In genomic region chrX:15310117-15310516, GRCh38 we compare ENCODE assay signal across 12 cellular contexts. TPM values are rescaled to one million over a fixed set of nuclear protein-coding genes. Genes with fewer than 3 reads are reported as not detected.
A peak's percentile ranks its signal among the peaks of the same experiment; 100 is the strongest.
DNase-seq lines count a peak whose midpoint lies in the region; ATAC-seq and TF ChIP-seq lines count a peak whose summit lies in the region.
"Had no signal": no experiment of that assay in that cellular context is flagged by ENCODE, and none has a peak within 500 bp of the region (broad histone marks: within the 10 kb centered on the region; RNA-seq: fewer than 3 reads in every experiment).

No MANE protein-coding gene starts in this region.

- no peaks in the 10 kb centered on the region for H3K27me3 ChIP-seq in ascending aorta
- no peaks in the 10 kb centered on the region for H3K27me3 ChIP-seq in hepatocyte

- POLR2A ChIA-PET in activated CD8-positive, alpha-beta T cell treated with anti-CD3 and anti-CD28 coated beads for 36 hours (lab: Charles Lee) = no interaction called here

- H3K4me1 Mint-ChIP-seq in activated CD8-positive, alpha-beta T cell treated with anti-CD3 and anti-CD28 coated beads for 36 hours (ENCODE audit: low read depth) = no peaks in the 10 kb centered on the region
- H3K4me1 Mint-ChIP-seq in T-helper 2 cell treated with Interferon-gamma antibody and Interleukin-4, amounts not matched to agents 5 μg/mL and 100 μg/mL, for 36 hours (ENCODE audit: low read depth) = no peaks in the 10 kb centered on the region

- no peak for ATAC-seq in GM18907 (IDR thresholded peaks at IDR 0.05; ENCODE audit: unreplicated experiment)
- no peak for ATAC-seq in activated CD8-positive, alpha-beta T cell treated with anti-CD3 and anti-CD28 coated beads for 36 hours
- no peak for ATAC-seq in HG02981 (IDR thresholded peaks at IDR 0.05; ENCODE audit: unreplicated experiment)

- H3K27ac Mint-ChIP-seq in activated CD8-positive, alpha-beta T cell treated with anti-CD3 and anti-CD28 coated beads for 36 hours = no peak overlapping the region
- no peak overlapping the region for H3K27ac Mint-ChIP-seq in T-helper 2 cell treated with Interferon-gamma antibody and Interleukin-4, amounts not matched to agents 5 μg/mL and 100 μg/mL, for 36 hours

- no peaks in the 10 kb centered on the region for H3K9me3 Mint-ChIP-seq in activated CD8-positive, alpha-beta T cell treated with anti-CD3 and anti-CD28 coated beads for 36 hours
- no peaks in the 10 kb centered on the region for H3K9me3 Mint-ChIP-seq in T-helper 2 cell treated with Interferon-gamma antibody and Interleukin-4, amounts not matched to agents 5 μg/mL and 100 μg/mL, for 36 hours

- DNase-seq in LoVo (ENCODE audit: low spot score) (peak; percentile 2), ascending aorta (ENCODE audit: low spot score in 2 of 2) (peak in 1 of 2 donors; percentile 76), hepatocyte (ENCODE audit: low spot score) (peak; percentile 54)
- DNase-seq in activated CD8-positive, alpha-beta T cell treated with anti-CD3 and anti-CD28 coated beads for 36 hours = no peak
- no peak for DNase-seq in T-helper 2 cell treated with Interferon-gamma antibody and Interleukin-4, amounts not matched to agents 5 μg/mL and 100 μg/mL, for 36 hours (ENCODE audit: low spot score)
- DNase-seq: effector CD4-positive, alpha-beta T cell; mesendoderm; stimulated activated CD4-positive, alpha-beta T cell treated with anti-CD3 and anti-CD28 coated beads, Interleukin-4, amount 100 ng/mL, for 24 hours had no signal

- 47% methylated on average over 3 of the region's 3 CpGs for WGBS in hepatocyte (ENCODE audit: low lambda C conversion rate, missing lambda C conversion rate)

- H2AFZ ChIP-seq in hepatocyte = no peak overlapping the region

- H3K27ac ChIP-seq in 22Rv1 (peak overlapping the region; percentile 92), ascending aorta (peak overlapping the region; percentile 12 to 67), hepatocyte (peak overlapping the region; percentile 38)

- H3K36me3 Mint-ChIP-seq in activated CD8-positive, alpha-beta T cell treated with anti-CD3 and anti-CD28 coated beads for 36 hours (ENCODE audit: low read depth) = no peaks in the 10 kb centered on the region
- no peaks in the 10 kb centered on the region for H3K36me3 Mint-ChIP-seq in T-helper 2 cell treated with Interferon-gamma antibody and Interleukin-4, amounts not matched to agents 5 μg/mL and 100 μg/mL, for 36 hours (ENCODE audit: low read depth)

- H3K27me3 Mint-ChIP-seq in activated CD8-positive, alpha-beta T cell treated with anti-CD3 and anti-CD28 coated beads for 36 hours = no peaks in the 10 kb centered on the region
- no peaks in the 10 kb centered on the region for H3K27me3 Mint-ChIP-seq in T-helper 2 cell treated with Interferon-gamma antibody and Interleukin-4, amounts not matched to agents 5 μg/mL and 100 μg/mL, for 36 hours (ENCODE audit: low read depth)

- no peaks in the 10 kb centered on the region for H3K9me3 ChIP-seq in ascending aorta
- H3K9me3 ChIP-seq in hepatocyte (ENCODE audit: low read depth) = no peaks in the 10 kb centered on the region

- H3K79me2 ChIP-seq in hepatocyte = no peaks in the 10 kb centered on the region

- H3K4me1 ChIP-seq in ascending aorta (no peaks in the 10 kb centered on the region), hepatocyte (ENCODE audit: insufficient read depth) (no peaks in the 10 kb centered on the region)

- no peak for TF ChIP-seq CTCF in 22Rv1 (IDR thresholded peaks at IDR 0.05)
- no peak for TF ChIP-seq CTCF in ascending aorta (IDR thresholded peaks at IDR 0.05)
- TF ChIP-seq CTCF in hepatocyte (IDR thresholded peaks at IDR 0.05; ENCODE audit: poor library complexity) = no peak
- TF ChIP-seq CTCF in activated CD8-positive, alpha-beta T cell treated with anti-CD3 and anti-CD28 coated beads for 36 hours (IDR thresholded peaks at IDR 0.05) = no peak

- H3K4me3 ChIP-seq in ascending aorta (no peak overlapping the region), hepatocyte (no peak overlapping the region)
- H3K4me3 ChIP-seq: BLaER1 treated with 17β-estradiol and CSF1 and Interleukin-3, amounts not matched to agents 10 nM and 100 nM had no signal

- no peaks in the 10 kb centered on the region for H3K36me3 ChIP-seq in ascending aorta
- no peaks in the 10 kb centered on the region for H3K36me3 ChIP-seq in hepatocyte (replicated peaks; ENCODE audit: insufficient read depth, low read depth)
- H3K36me3 ChIP-seq: BLaER1 treated with 17β-estradiol and CSF1 and Interleukin-3, amounts not matched to agents 10 nM and 100 nM had no signal

- no peaks in the 10 kb centered on the region for H4K20me1 ChIP-seq in hepatocyte (ENCODE audit: insufficient read depth, poor library complexity, severe bottlenecking)
- H4K20me1 ChIP-seq: BLaER1 treated with 17β-estradiol and CSF1 and Interleukin-3, amounts not matched to agents 10 nM and 100 nM had no signal

- H3K9me2 ChIP-seq in hepatocyte (replicated peaks; ENCODE audit: insufficient read depth) = no peaks in the 10 kb centered on the region

- intact Hi-C loops in ascending aorta (cut with DNase I) = no loop called here
- intact Hi-C loops in activated CD8-positive, alpha-beta T cell treated with anti-CD3 and anti-CD28 coated beads for 36 hours (cut with micrococcal nuclease) = no loop called here

- CTCF ChIA-PET in activated CD8-positive, alpha-beta T cell treated with anti-CD3 and anti-CD28 coated beads for 36 hours (lab: Charles Lee) = no interaction called here

- no peak overlapping the region for H3K4me2 ChIP-seq in hepatocyte

- no peak overlapping the region for H3K4me3 Mint-ChIP-seq in activated CD8-positive, alpha-beta T cell treated with anti-CD3 and anti-CD28 coated beads for 36 hours
- no peak overlapping the region for H3K4me3 Mint-ChIP-seq in T-helper 2 cell treated with Interferon-gamma antibody and Interleukin-4, amounts not matched to agents 5 μg/mL and 100 μg/mL, for 36 hours

RNA-seq across cellular contexts. Expression of gene ASB11, which starts 5.3 kb away (rescaled TPM):
- total RNA-seq in ascending aorta (not detected), hepatocyte (0.20 and 0.40 TPM in 2 replicates)
- polyA plus RNA-seq in hepatocyte = not detected in 2 replicates
- not detected for total RNA-seq in activated CD8-positive, alpha-beta T cell treated with anti-CD3 and anti-CD28 coated beads for 36 hours

RNA-seq across cellular contexts. Expression of gene PIGA, which starts 25.2 kb away (rescaled TPM):
- 54.6 TPM for total RNA-seq in ascending aorta
- 13.6 and 23.0 TPM in 2 replicates for total RNA-seq in hepatocyte
- 6.9 and 9.1 TPM in 2 replicates for polyA plus RNA-seq in hepatocyte
- 10 to 100 TPM; 40.6 to 41.6 TPM for total RNA-seq in activated CD8-positive, alpha-beta T cell treated with anti-CD3 and anti-CD28 coated beads for 36 hours

RNA-seq across cellular contexts. Expression of gene ASB9, which starts 40.2 kb away (rescaled TPM):
- total RNA-seq in ascending aorta (3.6 TPM), hepatocyte (6.0 and 10.0 TPM in 2 replicates)
- 4.1 and 4.7 TPM in 2 replicates for polyA plus RNA-seq in hepatocyte
- under 1 TPM in 1 of 2 experiments, not detected in 1; 0.52 TPM for total RNA-seq in activated CD8-positive, alpha-beta T cell treated with anti-CD3 and anti-CD28 coated beads for 36 hours

Comparison
In these comparisons a context has a peak if more than half of its experiments do, and no peak if none do; other contexts are left out.
1. H3K27ac ChIP-seq: peak in every context shown above with its lines; median percentile 92 in 22Rv1; 40 in ascending aorta; 38 in hepatocyte.
2. DNase-seq: peak in LoVo (single experiment) and hepatocyte (single experiment); none in activated CD8-positive, alpha-beta T cell treated with anti-CD3 and anti-CD28 coated beads for 36 hours (single experiment) and T-helper 2 cell treated with Interferon-gamma antibody and Interleukin-4, amounts not matched to agents 5 μg/mL and 100 μg/mL, for 36 hours (single experiment).